ENCODE assay signal across 9 cellular contexts in genomic region chr11:70205049-70205725, GRCh38. TPM values are rescaled to one million over a fixed set of nuclear protein-coding genes. Genes with fewer than 3 reads are reported as not detected.
DNase-seq lines count a peak whose midpoint lies in the region; ATAC-seq and TF ChIP-seq lines count a peak whose summit lies in the region.
"Had no signal": no experiment of that assay in that cellular context is flagged by ENCODE, and none has a peak within 500 bp of the region (broad histone marks: within the 10 kb centered on the region; RNA-seq: fewer than 3 reads in every experiment).

No MANE protein-coding gene starts in this region.

- H3K9me3 ChIP-seq in sigmoid colon, result no peaks in the 10 kb centered on the region

- no peaks in the 10 kb centered on the region for H3K27me3 ChIP-seq in sigmoid colon

- ATAC-seq in WTC11 (no peak), HG03442 (IDR thresholded peaks at IDR 0.05; ENCODE audit: unreplicated experiment) (no peak), HG02970 (IDR thresholded peaks at IDR 0.05; ENCODE audit: low FRiP score, unreplicated experiment) (no peak)

- TF ChIP-seq CTCF in WTC11 (IDR thresholded peaks at IDR 0.05) (no peak), fibroblast of mammary gland (conservative IDR thresholded peaks at IDR 0.05; ENCODE audit: control insufficient read depth, insufficient read depth, low read depth, low read length) (no peak), sigmoid colon (IDR thresholded peaks at IDR 0.05) (no peak)

- H3K4me1 ChIP-seq in sigmoid colon, result peaks cover 0 to 25% (median 21%) of the 10 kb centered on the region in 4 donors

- H3K27me3 Mint-ChIP-seq in T-helper 1 cell treated with Interleukin-12 subunit alpha and Interleukin-12 subunit beta and Interleukin-4 antibody, amounts not matched to agents 30 μg/mL and 1 μg/mL, for 36 hours (ENCODE audit: low read depth), result peaks cover 5% of the 10 kb centered on the region
- 0 out of 2 replicates have a peak, but pooled peaks cover 2% of the 10 kb centered on the region for H3K27me3 Mint-ChIP-seq in WTC11 (ENCODE audit: low read depth)

- no peak for TF ChIP-seq POLR2A in sigmoid colon (IDR thresholded peaks at IDR 0.05)

- peak overlapping the region; percentile 95 for H3K4me3 Mint-ChIP-seq in T-helper 1 cell treated with Interleukin-12 subunit alpha and Interleukin-12 subunit beta and Interleukin-4 antibody, amounts not matched to agents 30 μg/mL and 1 μg/mL, for 36 hours
- peak overlapping the region; percentile 88 for H3K4me3 Mint-ChIP-seq in WTC11

- POLR2A ChIA-PET in WTC11 (lab: Charles Lee), result no interaction called here

- CTCF ChIA-PET in WTC11 (lab: Charles Lee), result interaction anchor here (2.3 kb wide), 1 partner anchor 286 kb away, joined by 10 read pairs; no protein-coding TSS in a partner anchor

- peaks cover 40% of the 10 kb centered on the region for H3K4me1 Mint-ChIP-seq in T-helper 1 cell treated with Interleukin-12 subunit alpha and Interleukin-12 subunit beta and Interleukin-4 antibody, amounts not matched to agents 30 μg/mL and 1 μg/mL, for 36 hours (ENCODE audit: low read depth)
- peaks cover 66% of the 10 kb centered on the region for H3K4me1 Mint-ChIP-seq in WTC11

- WGBS in sigmoid colon, 2 donors, result 81 to 85% methylated on average over 12 of the region's 12 CpGs

- TF ChIP-seq EP300 in sigmoid colon (IDR thresholded peaks at IDR 0.05), result no peak

- DNase-seq in T-helper 1 cell (no peak), WTC11 (ENCODE audit: low spot score) (no peak), fibroblast of mammary gland (ENCODE audit: low read depth) (peak; percentile 40), sigmoid colon (no peak), ecto neural progenitor cell (ENCODE audit: low spot score) (no peak)
- DNase-seq: NCI-H524 had no signal

- peak overlapping the region; percentile 98 for H3K27ac Mint-ChIP-seq in T-helper 1 cell treated with Interleukin-12 subunit alpha and Interleukin-12 subunit beta and Interleukin-4 antibody, amounts not matched to agents 30 μg/mL and 1 μg/mL, for 36 hours
- peak overlapping the region; percentile 92 for H3K27ac Mint-ChIP-seq in WTC11

- peaks cover 40% of the 10 kb centered on the region for H3K36me3 Mint-ChIP-seq in T-helper 1 cell treated with Interleukin-12 subunit alpha and Interleukin-12 subunit beta and Interleukin-4 antibody, amounts not matched to agents 30 μg/mL and 1 μg/mL, for 36 hours (ENCODE audit: low read depth)
- peaks cover 43% of the 10 kb centered on the region for H3K36me3 Mint-ChIP-seq in WTC11

- H3K4me3 ChIP-seq in fibroblast of mammary gland (ENCODE audit: control insufficient read depth, low read depth, low read length) (peak overlapping the region; percentile 91), sigmoid colon (no peak overlapping the region)

- no peaks in the 10 kb centered on the region for H3K9me3 Mint-ChIP-seq in T-helper 1 cell treated with Interleukin-12 subunit alpha and Interleukin-12 subunit beta and Interleukin-4 antibody, amounts not matched to agents 30 μg/mL and 1 μg/mL, for 36 hours
- H3K9me3 Mint-ChIP-seq in WTC11, result peaks cover 4% of the 10 kb centered on the region; the same call in 1 of the 2 replicates

- peak overlapping the region in 3 of 4 donors; percentile 92 to 93 (median 92) for H3K27ac ChIP-seq in sigmoid colon

- intact Hi-C loops in sigmoid colon (cut with DNase I), result no loop called here

- peaks cover 8 to 43% (median 20%) of the 10 kb centered on the region in 4 donors for H3K36me3 ChIP-seq in sigmoid colon

TF ChIP-seq in WTC11, 78 proteins besides CTCF, POLR2A, EP300 and RAD21:
- no peak for TF ChIP-seq ELF4 (CRISPR knock-in tag; IDR thresholded peaks at IDR 0.05; ENCODE audit: low read depth)
- TF ChIP-seq ZNF121 (CRISPR knock-in tag; IDR thresholded peaks at IDR 0.05), result no peak
- TF ChIP-seq ZNF423 (CRISPR knock-in tag; IDR thresholded peaks at IDR 0.05), result no peak
- no peak for TF ChIP-seq ATF6 (CRISPR knock-in tag; IDR thresholded peaks at IDR 0.05)
- TF ChIP-seq ZNF219 (CRISPR knock-in tag; IDR thresholded peaks at IDR 0.05; ENCODE audit: borderline replicate concordance), result no peak
- no peak for TF ChIP-seq USF2 (CRISPR knock-in tag; IDR thresholded peaks at IDR 0.05)
- TF ChIP-seq TEAD1 (CRISPR knock-in tag; IDR thresholded peaks at IDR 0.05), result no peak
- no peak for TF ChIP-seq RORB (CRISPR knock-in tag; IDR thresholded peaks at IDR 0.05)
- TF ChIP-seq ESRRA (CRISPR knock-in tag; IDR thresholded peaks at IDR 0.05; ENCODE audit: borderline replicate concordance), result no peak
- no peak for TF ChIP-seq ZNF425 (CRISPR knock-in tag; conservative IDR thresholded peaks at IDR 0.05)
- TF ChIP-seq, protein P1, sequence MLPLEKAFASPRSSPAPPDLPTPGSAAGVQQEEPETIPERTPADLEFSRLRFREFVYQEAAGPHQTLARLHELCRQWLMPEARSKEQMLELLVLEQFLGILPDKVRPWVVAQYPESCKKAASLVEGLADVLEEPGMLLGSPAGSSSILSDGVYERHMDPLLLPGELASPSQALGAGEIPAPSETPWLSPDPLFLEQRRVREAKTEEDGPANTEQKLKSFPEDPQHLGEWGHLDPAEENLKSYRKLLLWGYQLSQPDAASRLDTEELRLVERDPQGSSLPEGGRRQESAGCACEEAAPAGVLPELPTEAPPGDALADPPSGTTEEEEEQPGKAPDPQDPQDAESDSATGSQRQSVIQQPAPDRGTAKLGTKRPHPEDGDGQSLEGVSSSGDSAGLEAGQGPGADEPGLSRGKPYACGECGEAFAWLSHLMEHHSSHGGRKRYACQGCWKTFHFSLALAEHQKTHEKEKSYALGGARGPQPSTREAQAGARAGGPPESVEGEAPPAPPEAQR (CRISPR knock-in tag; IDR thresholded peaks at IDR 0.05), result no peak
- no peak for TF ChIP-seq JAZF1 (CRISPR knock-in tag; IDR thresholded peaks at IDR 0.05)
- TF ChIP-seq, protein P2, sequence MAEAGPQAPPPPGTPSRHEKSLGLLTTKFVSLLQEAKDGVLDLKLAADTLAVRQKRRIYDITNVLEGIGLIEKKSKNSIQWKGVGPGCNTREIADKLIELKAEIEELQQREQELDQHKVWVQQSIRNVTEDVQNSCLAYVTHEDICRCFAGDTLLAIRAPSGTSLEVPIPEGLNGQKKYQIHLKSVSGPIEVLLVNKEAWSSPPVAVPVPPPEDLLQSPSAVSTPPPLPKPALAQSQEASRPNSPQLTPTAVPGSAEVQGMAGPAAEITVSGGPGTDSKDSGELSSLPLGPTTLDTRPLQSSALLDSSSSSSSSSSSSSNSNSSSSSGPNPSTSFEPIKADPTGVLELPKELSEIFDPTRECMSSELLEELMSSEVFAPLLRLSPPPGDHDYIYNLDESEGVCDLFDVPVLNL (CRISPR knock-in tag; IDR thresholded peaks at IDR 0.05; ENCODE audit: borderline replicate concordance, low read depth), result no peak
- TF ChIP-seq PRRX2 (CRISPR knock-in tag; IDR thresholded peaks at IDR 0.05), result no peak
- no peak for TF ChIP-seq OVOL2 (CRISPR knock-in tag; IDR thresholded peaks at IDR 0.05; ENCODE audit: borderline replicate concordance)
- no peak for TF ChIP-seq TP53 (CRISPR knock-in tag; IDR thresholded peaks at IDR 0.05)

RNA-seq across cellular contexts. Expression of gene FADD, which starts 2.1 kb away (rescaled TPM):
- total RNA-seq in WTC11 (2021) (49.0 to 58.6 TPM (median 53.9 TPM) in 3 replicates), sigmoid colon (10 to 100 TPM; 11.5 to 24.1 (median 14.6) TPM)
- 10 to 100 TPM; 20.4 to 35.5 (median 25.4) TPM for polyA plus RNA-seq in sigmoid colon
